Comparison of ENCODE assay signal across 8 cellular contexts in genomic region chr19:8320564-8321066, GRCh38. TPM values are rescaled to one million over a fixed set of nuclear protein-coding genes. Genes with fewer than 3 reads are reported as not detected.
A peak's percentile ranks its signal among the peaks of the same experiment; 100 is the strongest.
DNase-seq lines count a peak whose midpoint lies in the region; ATAC-seq, FAIRE-seq and TF ChIP-seq lines count a peak whose summit lies in the region.

No MANE protein-coding gene starts in this region.

- no peak for TF ChIP-seq CTCF in D721Med (IDR thresholded peaks at IDR 0.05; ENCODE audit: insufficient read depth, missing control alignments)

- H3K4me3 ChIP-seq in stomach smooth muscle (ENCODE audit: low read length in 2 of 2): peak overlapping the region; percentile 95 to 99

- no peaks in the 10 kb centered on the region for H3K27me3 ChIP-seq in stomach smooth muscle (ENCODE audit: control insufficient read depth in 1 of 2, insufficient read depth in 2 of 2, low read length in 2 of 2)

- ATAC-seq in activated CD4-positive, CD25-positive, alpha-beta regulatory T cell treated with anti-CD3 and anti-CD28 coated beads, Interleukin-2, amount 50 U/mL, for 24 hours: peak; percentile 4 to 6

- no peaks in the 10 kb centered on the region for H3K9me3 ChIP-seq in stomach smooth muscle (ENCODE audit: control insufficient read depth in 2 of 2, low read length in 2 of 2)

- peak overlapping the region; percentile 92 to 99 (median 97) for H3K4me3 Mint-ChIP-seq in immature natural killer cell

- peaks cover 10 to 14% of the 10 kb centered on the region in 2 donors for H3K36me3 ChIP-seq in stomach smooth muscle (ENCODE audit: control insufficient read depth in 2 of 2, insufficient read depth in 2 of 2, low read length in 2 of 2)

- H3K9me3 Mint-ChIP-seq in immature natural killer cell: no peaks in the 10 kb centered on the region

- H3K27ac ChIP-seq in angular gyrus (ENCODE audit: low read depth, low read length) (peak overlapping the region; percentile 93), stomach smooth muscle (ENCODE audit: low read length) (peak overlapping the region; percentile 88)

- no peak for FAIRE-seq in D721Med (lab: Jason Lieb, UNC)

- H3K27me3 Mint-ChIP-seq in immature natural killer cell (ENCODE audit: low read depth in 3 of 3): peaks cover 3 to 7% (median 4%) of the 10 kb centered on the region in 3 donors

- peaks cover 35 to 37% of the 10 kb centered on the region in 2 donors for H3K4me1 Mint-ChIP-seq in immature natural killer cell

- no peak for DNase-seq in activated CD4-positive, CD25-positive, alpha-beta regulatory T cell treated with anti-CD3 and anti-CD28 coated beads, Interleukin-2, amount 50 U/mL, for 72 hours
- DNase-seq in HuH-7.5 (ENCODE audit: low spot score) (peak; percentile 15), immature natural killer cell (no peak), D721Med (ENCODE audit: insufficient read length, low spot score) (no peak), NCI-H2196 (lab: John Stamatoyannopoulos, UW; ENCODE audit: unreplicated experiment) (no peak)

- H3K27ac Mint-ChIP-seq in immature natural killer cell: peak overlapping the region; percentile 98 to 99 (median 98)

- peak overlapping the region; percentile 98 to 99 for H3K9ac ChIP-seq in stomach smooth muscle (ENCODE audit: low read length in 2 of 2)

- peaks cover 0 to 1% (median 0%) of the 10 kb centered on the region in 3 donors for H3K36me3 Mint-ChIP-seq in immature natural killer cell

- peaks cover 22% of the 10 kb centered on the region for H3K4me1 ChIP-seq in stomach smooth muscle (ENCODE audit: control insufficient read depth, insufficient read depth, low read length)

RNA-seq across cellular contexts. Expression of gene NDUFA7, which starts 0.6 kb away (rescaled TPM):
- 100 to 1,000 TPM in 2 of 3 donors, 10 to 100 TPM in 1; 95.2 to 173 (median 132) TPM for polyA plus RNA-seq in immature natural killer cell

RNA-seq across cellular contexts. Expression of gene RPS28, which starts 0.7 kb away (rescaled TPM):
- 1,000 to 10,000 TPM in 2 of 3 donors, 100 to 1,000 TPM in 1; 690 to 1,852 (median 1,290) TPM for polyA plus RNA-seq in immature natural killer cell

RNA-seq across cellular contexts. Expression of gene CD320, which starts 12.5 kb away (rescaled TPM):
- 100 to 1,000 TPM in 1 of 3 donors, 10 to 100 TPM in 2; 86.4 to 105 (median 90.3) TPM for polyA plus RNA-seq in immature natural killer cell

RNA-seq across cellular contexts. Expression of gene KANK3, which starts 22.4 kb away (rescaled TPM):
- polyA plus RNA-seq in immature natural killer cell: 1 to 10 TPM; 4.8 to 8.0 (median 5.3) TPM

RNA-seq across cellular contexts. Expression of gene ANGPTL4, which starts 43.3 kb away (rescaled TPM):
- not detected for polyA plus RNA-seq in immature natural killer cell
